9 cellular contexts compared by ENCODE assay signal in genomic region chr6:16700202-16700997, GRCh38.
DNase-seq lines count a peak whose midpoint lies in the region; ATAC-seq, FAIRE-seq and TF ChIP-seq lines count a peak whose summit lies in the region.
"Had no signal": no experiment of that assay in that cellular context is flagged by ENCODE, and none has a peak within 500 bp of the region (broad histone marks: within the 10 kb centered on the region; RNA-seq: fewer than 3 reads in every experiment).

No MANE protein-coding gene starts in this region.

- H3K36me3 ChIP-seq in adipocyte (ENCODE audit: control insufficient read depth, insufficient read depth, low read length, severe bottlenecking) (no peaks in the 10 kb centered on the region), HepG2 (replicated peaks in 1 of 2; ENCODE audit: control insufficient read depth in 1 of 2, insufficient read depth in 2 of 2, low read length in 2 of 2) (0 out of 5 replicates have a peak, but pooled peaks cover 0 to 3% of the 10 kb centered on the region in 2 experiments)

- peak overlapping the region; percentile 79 for H3K4me3 ChIP-seq in adipocyte (ENCODE audit: low read length)
- H3K4me3 ChIP-seq in HepG2 (replicated peaks in 1 of 3; ENCODE audit: insufficient read depth in 1 of 3, low read depth in 2 of 3, low read length in 3 of 3), result no peak overlapping the region; a peak in 1 of 6 replicates

- TF ChIP-seq RAD21 in HepG2 (CRISPR knock-in tag; IDR thresholded peaks at IDR 0.05), result no peak

- H3K27ac ChIP-seq in HepG2 (ENCODE audit: extremely low read length, insufficient read depth, low read length), result peak overlapping the region; percentile 71
- H3K27ac ChIP-seq in temporal lobe (ENCODE audit: low read depth, low read length), result peak overlapping the region; percentile 36

- H4K20me1 ChIP-seq in HepG2 (ENCODE audit: insufficient read depth, low read length), result peaks cover 5% of the 10 kb centered on the region

- peaks cover 62% of the 10 kb centered on the region for H3K79me2 ChIP-seq in HepG2 (ENCODE audit: insufficient read depth, low read length)

- no peak for FAIRE-seq in HepG2 (lab: Jason Lieb, UNC)
- FAIRE-seq: islet of Langerhans had no signal

- no peak; the same call in 2 of the 3 replicates for ATAC-seq in HepG2
- no peak for ATAC-seq in HG02759 (IDR thresholded peaks at IDR 0.05; ENCODE audit: unreplicated experiment)

- CTCF ChIA-PET in HepG2 (lab: Yijun Ruan, JAX; ENCODE audit: low intra/inter-chr PET ratio, low total read pairs), result no interaction called here

- H3K9ac ChIP-seq in adipocyte (ENCODE audit: low read length) (peak overlapping the region; percentile 70), HepG2 (ENCODE audit: insufficient read depth, low read depth, low read length) (peak overlapping the region; percentile 42; the same call in 1 of the 2 replicates)

- 81% methylated on average over 14 of the region's 14 CpGs for WGBS in HepG2 (ENCODE audit: low lambda C conversion rate)

- TF ChIP-seq CTCF in HepG2 (CRISPR knock-in tag; IDR thresholded peaks at IDR 0.05), result no peak

- TF ChIP-seq POLR2A in HepG2 (IDR thresholded peaks at IDR 0.05; ENCODE audit: insufficient read depth in 1 of 2, low read depth in 2 of 2, low read length in 2 of 2), result no peak

- intact Hi-C loops in HepG2 (cut with micrococcal nuclease; ENCODE audit: unreplicated experiment), result loop anchor here (2.0 kb wide), 1 partner anchor 52 kb away; no protein-coding TSS in a partner anchor

- in situ Hi-C loops in HepG2 (cut with HindIII; ENCODE audit: extremely low pct_ligation_motif_present, low pct_unique_long_range_greater_than_20kb), result no loop called here

- peak; percentile 32 for DNase-seq in NK-92 treated with Interleukin-12 subunit alpha and Interleukin-12 subunit beta, amount 100 ng/mL, for 24 hours (lab: John Stamatoyannopoulos, UW)
- DNase-seq in NK-92 (lab: John Stamatoyannopoulos, UW; ENCODE audit: unreplicated experiment) (no peak), adipocyte (ENCODE audit: low read depth) (no peak), HepG2 (ENCODE audit: low spot score) (no peak), NOMO-1 (lab: John Stamatoyannopoulos, UW; ENCODE audit: unreplicated experiment in 2 of 2) (no peak), NCI-H226 (no peak)

- POLR2A ChIA-PET in HepG2 (lab: Yijun Ruan, JAX), result interaction anchor here (1.4 to 3.6 kb wide), 6 partner anchors 10 to 61 kb away, joined by 4 to 24 read pairs (median 8); partner anchors contain the start of gene ATXN1

- H3K4me1 ChIP-seq in adipocyte (ENCODE audit: control insufficient read depth, insufficient read depth, low read length) (peaks cover 34% of the 10 kb centered on the region), HepG2 (ENCODE audit: insufficient read depth, low read length) (peaks cover 62% of the 10 kb centered on the region)

- peak overlapping the region; percentile 61 for H3K4me2 ChIP-seq in HepG2 (ENCODE audit: low read depth, low read length)

- no peak overlapping the region for H2AFZ ChIP-seq in HepG2 (ENCODE audit: low read length)

- TF ChIP-seq EP300 in HepG2 (IDR thresholded peaks at IDR 0.05; ENCODE audit: low read depth in 2 of 2, low read length in 2 of 2), result no peak
- TF ChIP-seq EP300 in HepG2 (CRISPR knock-in tag; IDR thresholded peaks at IDR 0.05; ENCODE audit: borderline replicate concordance), result no peak

- BruUV-seq in HepG2 (replicated peaks; lab: Mats Ljungman, UMichigan), result no TSS peak

- no peaks in the 10 kb centered on the region for H3K27me3 ChIP-seq in adipocyte (replicated peaks; ENCODE audit: control insufficient read depth, insufficient read depth, low read length)
- H3K27me3 ChIP-seq in HepG2 (ENCODE audit: control insufficient read depth in 1 of 2, insufficient read depth in 2 of 2, low read length in 2 of 2), result no peaks in the 10 kb centered on the region

- H3K9me3 ChIP-seq in adipocyte (ENCODE audit: control insufficient read depth, low read length), result no peaks in the 10 kb centered on the region
- H3K9me3 ChIP-seq in HepG2 (ENCODE audit: low read length), result no peaks in the 10 kb centered on the region

TF ChIP-seq in HepG2, 621 proteins besides CTCF, POLR2A, EP300 and RAD21:
- TF ChIP-seq CC2D1A (CRISPR knock-in tag; IDR thresholded peaks at IDR 0.05), result no peak
- TF ChIP-seq SSRP1 (CRISPR knock-in tag; IDR thresholded peaks at IDR 0.05), result no peak
- 0 out of 2 replicates have a peak, but pooled peaks have one; percentile 31 for TF ChIP-seq HIVEP1 (CRISPR knock-in tag; IDR thresholded peaks at IDR 0.05)
- TF ChIP-seq, protein P1, sequence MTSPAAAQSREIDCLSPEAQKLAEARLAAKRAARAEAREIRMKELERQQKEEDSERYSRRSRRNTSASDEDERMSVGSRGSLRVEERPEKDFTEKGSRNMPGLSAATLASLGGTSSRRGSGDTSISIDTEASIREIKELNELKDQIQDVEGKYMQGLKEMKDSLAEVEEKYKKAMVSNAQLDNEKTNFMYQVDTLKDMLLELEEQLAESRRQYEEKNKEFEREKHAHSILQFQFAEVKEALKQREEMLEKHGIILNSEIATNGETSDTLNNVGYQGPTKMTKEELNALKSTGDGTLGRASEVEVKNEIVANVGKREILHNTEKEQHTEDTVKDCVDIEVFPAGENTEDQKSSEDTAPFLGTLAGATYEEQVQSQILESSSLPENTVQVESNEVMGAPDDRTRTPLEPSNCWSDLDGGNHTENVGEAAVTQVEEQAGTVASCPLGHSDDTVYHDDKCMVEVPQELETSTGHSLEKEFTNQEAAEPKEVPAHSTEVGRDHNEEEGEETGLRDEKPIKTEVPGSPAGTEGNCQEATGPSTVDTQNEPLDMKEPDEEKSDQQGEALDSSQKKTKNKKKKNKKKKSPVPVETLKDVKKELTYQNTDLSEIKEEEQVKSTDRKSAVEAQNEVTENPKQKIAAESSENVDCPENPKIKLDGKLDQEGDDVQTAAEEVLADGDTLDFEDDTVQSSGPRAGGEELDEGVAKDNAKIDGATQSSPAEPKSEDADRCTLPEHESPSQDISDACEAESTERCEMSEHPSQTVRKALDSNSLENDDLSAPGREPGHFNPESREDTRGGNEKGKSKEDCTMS (CRISPR knock-in tag; conservative IDR thresholded peaks at IDR 0.05), result no peak
- no peak for TF ChIP-seq FIP1L1 (IDR thresholded peaks at IDR 0.05; ENCODE audit: borderline replicate concordance, insufficient read depth, low read depth, low read length)
- TF ChIP-seq HOXA3 (CRISPR knock-in tag; IDR thresholded peaks at IDR 0.05), result no peak
- peak; percentile 37; the same call in 1 of the 2 replicates for TF ChIP-seq KDM5B (CRISPR knock-in tag; IDR thresholded peaks at IDR 0.05; ENCODE audit: borderline replicate concordance)
- no peak for TF ChIP-seq ZNF562 (CRISPR knock-in tag; IDR thresholded peaks at IDR 0.05; ENCODE audit: borderline replicate concordance)
- TF ChIP-seq TBX3 (IDR thresholded peaks at IDR 0.05; ENCODE audit: borderline replicate concordance), result no peak
- TF ChIP-seq TCF7 (IDR thresholded peaks at IDR 0.05; ENCODE audit: low read depth), result peak; percentile 26; the same call in 1 of the 2 replicates
- no peak for TF ChIP-seq DNMT3B (CRISPR knock-in tag; conservative IDR thresholded peaks at IDR 0.05)
- TF ChIP-seq HOMEZ (CRISPR knock-in tag; IDR thresholded peaks at IDR 0.05; ENCODE audit: low read depth), result 0 out of 2 replicates have a peak, but pooled peaks have one; percentile 4
- TF ChIP-seq FOXJ3 (CRISPR knock-in tag; IDR thresholded peaks at IDR 0.05; ENCODE audit: borderline replicate concordance), result no peak
- TF ChIP-seq ZBTB38 (CRISPR knock-in tag; IDR thresholded peaks at IDR 0.05), result peak; percentile 76; the same call in 1 of the 2 replicates
- 0 out of 2 replicates have a peak, but pooled peaks have one; percentile 37 for TF ChIP-seq HNF4G (IDR thresholded peaks at IDR 0.05; ENCODE audit: borderline replicate concordance, low read depth, low read length)
- TF ChIP-seq HNF4G (CRISPR knock-in tag; IDR thresholded peaks at IDR 0.05; ENCODE audit: borderline replicate concordance, low read depth), result no peak
- TF ChIP-seq BCL6 (CRISPR knock-in tag; IDR thresholded peaks at IDR 0.05), result no peak
- TF ChIP-seq ZKSCAN5 (CRISPR knock-in tag; IDR thresholded peaks at IDR 0.05), result peak; percentile 3
- no peak for TF ChIP-seq MZF1 (CRISPR knock-in tag; IDR thresholded peaks at IDR 0.05; ENCODE audit: borderline replicate concordance)
